Comparison of ENCODE assay signal across 13 cellular contexts in genomic region chr15:67916051-67916374, GRCh38.
DNase-seq lines count a peak whose midpoint lies in the region; ATAC-seq, FAIRE-seq and TF ChIP-seq lines count a peak whose summit lies in the region.
"Had no signal": no experiment of that assay in that cellular context is flagged by ENCODE, and none has a peak within 500 bp of the region (broad histone marks: within the 10 kb centered on the region; RNA-seq: fewer than 3 reads in every experiment).

No MANE protein-coding gene starts in this region.

- no peaks in the 10 kb centered on the region for H3F3A ChIP-seq in PC-3 (ENCODE audit: low read length, unreplicated experiment)

- ATAC-seq in PC-3 (no peak), GM18909 (IDR thresholded peaks at IDR 0.05; ENCODE audit: poor library complexity, unreplicated experiment) (no peak)

- CTCF ChIA-PET in PC-3 (lab: Charles Lee) = no interaction called here

- no peaks in the 10 kb centered on the region for H3K9me2 ChIP-seq in PC-3 (replicated peaks; ENCODE audit: low read length)

- H3K27me3 ChIP-seq in PC-3 (ENCODE audit: low read length) (no peaks in the 10 kb centered on the region), ectodermal cell (ENCODE audit: control insufficient read depth, insufficient read depth, low read length, poor library complexity, severe bottlenecking) (no peaks in the 10 kb centered on the region), mucosa of rectum (ENCODE audit: control insufficient read depth in 2 of 2, insufficient read depth in 2 of 2, low read length in 2 of 2) (no peaks in the 10 kb centered on the region), suprapubic skin (no peaks in the 10 kb centered on the region)
- H3K27me3 ChIP-seq: BE2C had no signal

- intact Hi-C loops in PC-3 (cut with micrococcal nuclease) = no loop called here

- no peak for DNase-seq in PC-3
- no peak for DNase-seq in suprapubic skin (ENCODE audit: low spot score in 2 of 2)
- no peak for DNase-seq in NCI-H82 treated with DMSO at 0.1 percent for 48 hours (lab: John Stamatoyannopoulos, UW; ENCODE audit: unreplicated experiment)
- no peak for DNase-seq in D341Med (ENCODE audit: low spot score)
- DNase-seq in H54 (ENCODE audit: insufficient read length, low spot score) = no peak
- DNase-seq: activated naive CD4-positive, alpha-beta T cell treated with Interleukin-2 at 50 U/mL for 16 hours; BE2C; islet precursor cell; Karpas-422; stimulated activated CD8-positive, alpha-beta memory T cell treated with anti-CD3 and anti-CD28 coated beads, Interleukin-4, amount 100 ng/mL, for 48 hours had no signal

- H3K4me3 ChIP-seq in PC-3 (ENCODE audit: low read length) (no peak overlapping the region), ectodermal cell (ENCODE audit: insufficient read depth, low read depth, low read length) (no peak overlapping the region), mucosa of rectum (ENCODE audit: low read length in 2 of 2) (no peak overlapping the region), suprapubic skin (no peak overlapping the region)

- H3K36me3 ChIP-seq in PC-3 (ENCODE audit: low read depth, low read length) = no peaks in the 10 kb centered on the region
- no peaks in the 10 kb centered on the region for H3K36me3 ChIP-seq in ectodermal cell (ENCODE audit: control insufficient read depth, insufficient read depth, low read length)
- H3K36me3 ChIP-seq in mucosa of rectum (ENCODE audit: control insufficient read depth in 2 of 2, insufficient read depth in 2 of 2, low read length in 2 of 2) = no peaks in the 10 kb centered on the region
- no peaks in the 10 kb centered on the region for H3K36me3 ChIP-seq in suprapubic skin
- H3K36me3 ChIP-seq: BE2C had no signal

- no peaks in the 10 kb centered on the region for H4K20me1 ChIP-seq in PC-3 (ENCODE audit: low read length)

- no peak for TF ChIP-seq EP300 in suprapubic skin (IDR thresholded peaks at IDR 0.05)

- peak overlapping the region; percentile 90 for H2AFZ ChIP-seq in PC-3 (ENCODE audit: low read length)

- no peaks in the 10 kb centered on the region for H3K79me2 ChIP-seq in PC-3 (ENCODE audit: low read length)

- H3K27ac ChIP-seq in PC-3 (ENCODE audit: low read length) (peak overlapping the region; percentile 53), ectodermal cell (ENCODE audit: insufficient read depth, low read depth, low read length, poor library complexity, severe bottlenecking) (peak overlapping the region; percentile 70), mucosa of rectum (ENCODE audit: low read depth in 2 of 2, low read length in 2 of 2) (peak overlapping the region; percentile 75 to 78), suprapubic skin (peak overlapping the region; percentile 58)

- TF ChIP-seq CTCF in PC-3 (conservative IDR thresholded peaks at IDR 0.05; ENCODE audit: low read depth, low read length) = no peak
- TF ChIP-seq CTCF in suprapubic skin (IDR thresholded peaks at IDR 0.05) = no peak

- H3K9ac ChIP-seq in PC-3 (ENCODE audit: low read length) (no peak overlapping the region), mucosa of rectum (ENCODE audit: low read depth in 1 of 2, low read length in 2 of 2) (no peak overlapping the region)

- H3K9me3 ChIP-seq in PC-3 (ENCODE audit: low read length) (no peaks in the 10 kb centered on the region), ectodermal cell (ENCODE audit: control insufficient read depth, low read length) (no peaks in the 10 kb centered on the region), mucosa of rectum (ENCODE audit: control insufficient read depth in 2 of 2, low read length in 2 of 2) (no peaks in the 10 kb centered on the region), suprapubic skin (no peaks in the 10 kb centered on the region)
- H3K9me3 ChIP-seq: BE2C had no signal

- no peak for FAIRE-seq in H54 (lab: Jason Lieb, UNC)

- POLR2A ChIA-PET in PC-3 (lab: Charles Lee; ENCODE audit: unreplicated experiment) = no interaction called here

- no peak for TF ChIP-seq POLR2A in suprapubic skin (IDR thresholded peaks at IDR 0.05)
- TF ChIP-seq POLR2A in H54 (IDR thresholded peaks at IDR 0.05; ENCODE audit: low read depth, low read length) = no peak

- H3K4me2 ChIP-seq in PC-3 (ENCODE audit: low read length) = peak overlapping the region; percentile 67

- H3K4me1 ChIP-seq in PC-3 (ENCODE audit: insufficient read depth, low read length) = peaks cover 28% of the 10 kb centered on the region
- H3K4me1 ChIP-seq in ectodermal cell (ENCODE audit: control insufficient read depth, insufficient read depth, low read length) = peaks cover 21% of the 10 kb centered on the region
- peaks cover 10 to 26% of the 10 kb centered on the region in 2 donors for H3K4me1 ChIP-seq in mucosa of rectum (ENCODE audit: control insufficient read depth in 2 of 2, insufficient read depth in 2 of 2, low read length in 2 of 2)
- H3K4me1 ChIP-seq in suprapubic skin = peaks cover 14% of the 10 kb centered on the region

- BruUV-seq in PC-3 (replicated peaks; lab: Mats Ljungman, UMichigan) = no TSS peak
